Comparison of ENCODE assay signal across 11 cellular contexts in genomic region chr1:242425232-242425631, GRCh38.
DNase-seq lines count a peak whose midpoint lies in the region; ATAC-seq and TF ChIP-seq lines count a peak whose summit lies in the region.
"Had no signal": no experiment of that assay in that cellular context is flagged by ENCODE, and none has a peak within 500 bp of the region (broad histone marks: within the 10 kb centered on the region; RNA-seq: fewer than 3 reads in every experiment).

No MANE protein-coding gene starts in this region.

- H3K4me2 ChIP-seq in neural progenitor cell = no peak overlapping the region

- no peak for TF ChIP-seq CTCF in activated CD8-positive, alpha-beta T cell treated with anti-CD3 and anti-CD28 coated beads for 36 hours (IDR thresholded peaks at IDR 0.05)
- TF ChIP-seq CTCF in neural progenitor cell (IDR thresholded peaks at IDR 0.05) = peak; percentile 37

- no peaks in the 10 kb centered on the region for H3K36me3 Mint-ChIP-seq in activated CD8-positive, alpha-beta T cell treated with anti-CD3 and anti-CD28 coated beads for 36 hours (ENCODE audit: low read depth)
- no peaks in the 10 kb centered on the region for H3K36me3 Mint-ChIP-seq in activated CD8-positive, alpha-beta T cell treated with anti-CD3 and anti-CD28 coated beads, Interleukin-2, amount 10 ng/mL, durations not matched to agents 7 days and 5 days (ENCODE audit: low read depth)
- no peaks in the 10 kb centered on the region for H3K36me3 Mint-ChIP-seq in neural progenitor cell

- H3K27me3 Mint-ChIP-seq in activated CD8-positive, alpha-beta T cell treated with anti-CD3 and anti-CD28 coated beads for 36 hours = peaks cover 2% of the 10 kb centered on the region
- H3K27me3 Mint-ChIP-seq in activated CD8-positive, alpha-beta T cell treated with anti-CD3 and anti-CD28 coated beads, Interleukin-2, amount 10 ng/mL, durations not matched to agents 7 days and 5 days (ENCODE audit: low read depth) = no peaks in the 10 kb centered on the region
- H3K27me3 Mint-ChIP-seq in neural progenitor cell (ENCODE audit: insufficient read depth, low read depth) = no peaks in the 10 kb centered on the region

- no peaks in the 10 kb centered on the region for H4K20me1 ChIP-seq in neural progenitor cell (ENCODE audit: low read depth)

- no peak overlapping the region for H3K9ac ChIP-seq in neural progenitor cell

- no peak overlapping the region for H3K27ac ChIP-seq in neural progenitor cell
- H3K27ac ChIP-seq: sigmoid colon had no signal

- no peak overlapping the region for H3K4me3 ChIP-seq in neural progenitor cell
- H3K4me3 ChIP-seq: sigmoid colon had no signal

- H3K4me3 Mint-ChIP-seq in activated CD8-positive, alpha-beta T cell treated with anti-CD3 and anti-CD28 coated beads for 36 hours = no peak overlapping the region
- no peak overlapping the region for H3K4me3 Mint-ChIP-seq in activated CD8-positive, alpha-beta T cell treated with anti-CD3 and anti-CD28 coated beads, Interleukin-2, amount 10 ng/mL, durations not matched to agents 7 days and 5 days
- H3K4me3 Mint-ChIP-seq in neural progenitor cell = no peak overlapping the region

- CTCF ChIA-PET in activated CD8-positive, alpha-beta T cell treated with anti-CD3 and anti-CD28 coated beads for 36 hours (lab: Charles Lee) = interaction anchor here (0.8 kb wide), 1 partner anchor 22 kb away, joined by 4 read pairs; no protein-coding TSS in a partner anchor
- CTCF ChIA-PET in activated CD8-positive, alpha-beta T cell treated with anti-CD3 and anti-CD28 coated beads, Interleukin-2, amount 10 ng/mL, durations not matched to agents 7 days and 5 days (lab: Charles Lee) = interaction anchor here (0.6 kb wide), 1 partner anchor 30 kb away, joined by 3 read pairs; no protein-coding TSS in a partner anchor

- no peaks in the 10 kb centered on the region for H3K9me3 Mint-ChIP-seq in activated CD8-positive, alpha-beta T cell treated with anti-CD3 and anti-CD28 coated beads for 36 hours
- no peaks in the 10 kb centered on the region for H3K9me3 Mint-ChIP-seq in activated CD8-positive, alpha-beta T cell treated with anti-CD3 and anti-CD28 coated beads, Interleukin-2, amount 10 ng/mL, durations not matched to agents 7 days and 5 days (ENCODE audit: insufficient read depth)
- peaks cover 3% of the 10 kb centered on the region for H3K9me3 Mint-ChIP-seq in neural progenitor cell

- no peaks in the 10 kb centered on the region for H3K79me2 ChIP-seq in neural progenitor cell (ENCODE audit: low read depth)

- no peaks in the 10 kb centered on the region for H3K4me1 ChIP-seq in neural progenitor cell
- H3K4me1 ChIP-seq: sigmoid colon had no signal

- H3K27ac Mint-ChIP-seq in activated CD8-positive, alpha-beta T cell treated with anti-CD3 and anti-CD28 coated beads for 36 hours = no peak overlapping the region
- no peak overlapping the region for H3K27ac Mint-ChIP-seq in activated CD8-positive, alpha-beta T cell treated with anti-CD3 and anti-CD28 coated beads, Interleukin-2, amount 10 ng/mL, durations not matched to agents 7 days and 5 days
- no peak overlapping the region for H3K27ac Mint-ChIP-seq in neural progenitor cell

- H3K36me3 ChIP-seq in neural progenitor cell = no peaks in the 10 kb centered on the region
- H3K36me3 ChIP-seq: sigmoid colon had no signal

- no peak overlapping the region for H2AFZ ChIP-seq in neural progenitor cell (replicated peaks)

- H3F3A ChIP-seq in neural progenitor cell (ENCODE audit: low read depth) = no peaks in the 10 kb centered on the region

- peak; percentile 12 for DNase-seq in activated CD8-positive, alpha-beta T cell treated with anti-CD3 and anti-CD28 coated beads for 36 hours
- DNase-seq in activated CD8-positive, alpha-beta T cell treated with anti-CD3 and anti-CD28 coated beads, Interleukin-2, amount 10 ng/mL, durations not matched to agents 7 days and 5 days = no peak
- DNase-seq in OCI-M1 (lab: John Stamatoyannopoulos, UW) (peak; percentile 29), neural progenitor cell (ENCODE audit: low spot score) (no peak), GDM1 (lab: John Stamatoyannopoulos, UW) (no peak)
- DNase-seq: midbrain, NCI-H510A, sigmoid colon had no signal

- intact Hi-C loops in activated CD8-positive, alpha-beta T cell treated with anti-CD3 and anti-CD28 coated beads for 36 hours (cut with micrococcal nuclease) = no loop called here

- H3K4me1 Mint-ChIP-seq in activated CD8-positive, alpha-beta T cell treated with anti-CD3 and anti-CD28 coated beads for 36 hours (ENCODE audit: low read depth) = no peaks in the 10 kb centered on the region
- no peaks in the 10 kb centered on the region for H3K4me1 Mint-ChIP-seq in activated CD8-positive, alpha-beta T cell treated with anti-CD3 and anti-CD28 coated beads, Interleukin-2, amount 10 ng/mL, durations not matched to agents 7 days and 5 days (ENCODE audit: low read depth)
- no peaks in the 10 kb centered on the region for H3K4me1 Mint-ChIP-seq in neural progenitor cell

- POLR2A ChIA-PET in activated CD8-positive, alpha-beta T cell treated with anti-CD3 and anti-CD28 coated beads for 36 hours (lab: Charles Lee) = no interaction called here
- POLR2A ChIA-PET in activated CD8-positive, alpha-beta T cell treated with anti-CD3 and anti-CD28 coated beads, Interleukin-2, amount 10 ng/mL, durations not matched to agents 7 days and 5 days (lab: Charles Lee) = no interaction called here

- no peaks in the 10 kb centered on the region for H3K9me3 ChIP-seq in neural progenitor cell (ENCODE audit: low read depth)
- H3K9me3 ChIP-seq: sigmoid colon had no signal

- H3K27me3 ChIP-seq in neural progenitor cell = no peaks in the 10 kb centered on the region
- H3K27me3 ChIP-seq: sigmoid colon had no signal

- peak; percentile 37 for ATAC-seq in activated CD8-positive, alpha-beta T cell treated with anti-CD3 and anti-CD28 coated beads for 36 hours
- no peak for ATAC-seq in activated CD8-positive, alpha-beta T cell treated with anti-CD3 and anti-CD28 coated beads, Interleukin-2, amount 10 ng/mL, durations not matched to agents 7 days and 5 days
- ATAC-seq in HG02973 (IDR thresholded peaks at IDR 0.05; ENCODE audit: unreplicated experiment) = peak; percentile 70
- no peak for ATAC-seq in HG02884 (IDR thresholded peaks at IDR 0.05; ENCODE audit: unreplicated experiment)
- no peak for ATAC-seq in HG02870 (IDR thresholded peaks at IDR 0.05; ENCODE audit: unreplicated experiment)

Comparison
In these comparisons a context has a peak if more than half of its experiments do, and no peak if none do; other contexts are left out.
1. ATAC-seq: peak in activated CD8-positive, alpha-beta T cell treated with anti-CD3 and anti-CD28 coated beads for 36 hours (single experiment) and HG02973 (single experiment); none in activated CD8-positive, alpha-beta T cell treated with anti-CD3 and anti-CD28 coated beads, Interleukin-2, amount 10 ng/mL, durations not matched to agents 7 days and 5 days (single experiment), HG02884 (single experiment) and HG02870 (single experiment).
2. DNase-seq: peak in activated CD8-positive, alpha-beta T cell treated with anti-CD3 and anti-CD28 coated beads for 36 hours (single experiment) and OCI-M1 (single experiment); none in activated CD8-positive, alpha-beta T cell treated with anti-CD3 and anti-CD28 coated beads, Interleukin-2, amount 10 ng/mL, durations not matched to agents 7 days and 5 days (single experiment), neural progenitor cell (single experiment) and GDM1 (single experiment).